Comparison of ENCODE assay signal across 19 cellular contexts in genomic region chr20:3221398-3222226, GRCh38. TPM values are rescaled to one million over a fixed set of nuclear protein-coding genes. Genes with fewer than 3 reads are reported as not detected.
DNase-seq lines count a peak whose midpoint lies in the region; ATAC-seq and TF ChIP-seq lines count a peak whose summit lies in the region.
"Had no signal": no experiment of that assay in that cellular context is flagged by ENCODE, and none has a peak within 500 bp of the region (broad histone marks: within the 10 kb centered on the region; RNA-seq: fewer than 3 reads in every experiment).

No MANE protein-coding gene starts in this region.

- DNase-seq in Caki2 (ENCODE audit: low read depth) (peak; percentile 44), NCI-H1092 (lab: John Stamatoyannopoulos, UW) (peak; percentile 14), esophagus squamous epithelium (lab: John Stamatoyannopoulos, UW) (no peak), psoas muscle (peak in 1 of 2 donors; percentile 79), NCI-H82 treated with DMSO at 0.1 percent for 48 hours (lab: John Stamatoyannopoulos, UW; ENCODE audit: unreplicated experiment) (no peak), GM13976 (ENCODE audit: low spot score) (no peak)
- no peak for DNase-seq in activated T-cell treated with anti-CD3 and anti-CD28 coated beads, Interleukin-2, amount 50 U/mL, for 72 hours
- DNase-seq: activated CD8-positive, alpha-beta memory T cell treated with anti-CD3 and anti-CD28 coated beads, Interleukin-2, amount 50 U/mL, for 48 hours; activated naive CD4-positive, alpha-beta T cell treated with anti-CD3 and anti-CD28 coated beads, Interleukin-2, amount 50 U/mL, for 16 hours; EL; MM.1S; NCI-H774; nephron progenitor cell; retina; RPMI8226; stimulated activated CD4-positive, alpha-beta T cell treated with anti-CD3 and anti-CD28 coated beads, Interleukin-1b, Interleukin-23, amount 100 ng/mL, for 48 hours; testis had no signal

- no peak for TF ChIP-seq POLR2A in esophagus squamous epithelium (IDR thresholded peaks at IDR 0.05)

- no peaks in the 10 kb centered on the region for H3K9me3 ChIP-seq in esophagus squamous epithelium
- H3K9me3 ChIP-seq in psoas muscle, result no peaks in the 10 kb centered on the region
- H3K9me3 ChIP-seq: testis had no signal

- H3K27ac ChIP-seq in esophagus squamous epithelium (peak overlapping the region; percentile 8 to 62 (median 42)), psoas muscle (peak overlapping the region; percentile 74)
- H3K27ac ChIP-seq: C4-2B, testis had no signal

- H3K27ac Mint-ChIP-seq in activated T-cell treated with anti-CD3 and anti-CD28 coated beads, Interleukin-2, amount 50 U/mL, for 72 hours, result no peak overlapping the region
- H3K27ac Mint-ChIP-seq: nephron progenitor cell had no signal

- peaks cover 20% of the 10 kb centered on the region for H3K4me1 Mint-ChIP-seq in activated T-cell treated with anti-CD3 and anti-CD28 coated beads, Interleukin-2, amount 50 U/mL, for 72 hours (ENCODE audit: low read depth)

- H3K36me3 Mint-ChIP-seq in activated T-cell treated with anti-CD3 and anti-CD28 coated beads, Interleukin-2, amount 50 U/mL, for 72 hours (ENCODE audit: insufficient read depth in 2 of 2), result peaks cover 0 to 15% of the 10 kb centered on the region in 2 donors

- H3K4me1 ChIP-seq in esophagus squamous epithelium (peaks cover 6 to 64% (median 12%) of the 10 kb centered on the region in 3 donors), psoas muscle (peaks cover 31% of the 10 kb centered on the region)
- H3K4me1 ChIP-seq: testis had no signal

- WGBS in esophagus squamous epithelium, 2 donors, result 86 to 92% methylated on average over 13 of the region's 18 CpGs
- 68 to 75% (median 68%) methylated on average over 18 of the region's 18 CpGs for WGBS in psoas muscle, 3 donors

- no peaks in the 10 kb centered on the region for H3K27me3 ChIP-seq in esophagus squamous epithelium
- H3K27me3 ChIP-seq in psoas muscle (ENCODE audit: insufficient read depth in 3 of 3, low read length in 2 of 3), result no peaks in the 10 kb centered on the region
- H3K27me3 ChIP-seq: testis had no signal

- H3K27me3 Mint-ChIP-seq in activated T-cell treated with anti-CD3 and anti-CD28 coated beads, Interleukin-2, amount 50 U/mL, for 72 hours (ENCODE audit: low read depth), result no peaks in the 10 kb centered on the region

- ATAC-seq in psoas muscle, result peak; percentile 57 to 78 (median 66)
- no peak for ATAC-seq in HG02970 (IDR thresholded peaks at IDR 0.05; ENCODE audit: low FRiP score, unreplicated experiment)
- ATAC-seq in activated T-cell treated with anti-CD3 and anti-CD28 coated beads, Interleukin-2, amount 50 U/mL, for 72 hours (replicated peaks in 1 of 2), result no peak

- intact Hi-C loops in esophagus squamous epithelium (cut with DNase I), result no loop called here
- intact Hi-C loops in psoas muscle (cut with DNase I), result loop anchor here in 1 of 2 donors (5.0 kb wide), 1 partner anchor 91 kb away; no protein-coding TSS in a partner anchor

- H3K4me3 ChIP-seq in esophagus squamous epithelium, result no peak overlapping the region
- H3K4me3 ChIP-seq in psoas muscle, result no peak overlapping the region
- H3K4me3 ChIP-seq: testis had no signal

- H3K36me3 ChIP-seq in esophagus squamous epithelium, result peaks cover 0 to 68% (median 0%) of the 10 kb centered on the region in 3 donors
- peaks cover 0 to 39% of the 10 kb centered on the region in 2 donors for H3K36me3 ChIP-seq in psoas muscle (ENCODE audit: insufficient read depth in 1 of 2, low read depth in 1 of 2)

- TF ChIP-seq CTCF in esophagus squamous epithelium (IDR thresholded peaks at IDR 0.05), result no peak
- no peak for TF ChIP-seq CTCF in psoas muscle (IDR thresholded peaks at IDR 0.05)
- no peak for TF ChIP-seq CTCF in GM13976 (IDR thresholded peaks at IDR 0.05; ENCODE audit: borderline replicate concordance, control extremely low read depth, extremely low read depth, insufficient read depth, missing control alignments)

- no peaks in the 10 kb centered on the region for H3K9me3 Mint-ChIP-seq in activated T-cell treated with anti-CD3 and anti-CD28 coated beads, Interleukin-2, amount 50 U/mL, for 72 hours
- H3K9me3 Mint-ChIP-seq: nephron progenitor cell had no signal

- no peak overlapping the region for H3K4me3 Mint-ChIP-seq in activated T-cell treated with anti-CD3 and anti-CD28 coated beads, Interleukin-2, amount 50 U/mL, for 72 hours
- H3K4me3 Mint-ChIP-seq: nephron progenitor cell had no signal

- in situ Hi-C loops in Caki2 (cut with HindIII; ENCODE audit: low pct_unique_long_range_greater_than_20kb, low sequenced_read_pairs), result no loop called here
- in situ Hi-C loops in GM13976 (cut with MboI; ENCODE audit: low sequenced_read_pairs, unreplicated experiment), result no loop called here

RNA-seq across cellular contexts. Expression of gene ITPA, which starts 12.3 kb away (rescaled TPM):
- 103 and 121 TPM in 2 replicates for total RNA-seq in Caki2 (2014; rRNA removed; shearing (Covaris generic); ENCODE audit: low replicate concordance)
- total RNA-seq in esophagus squamous epithelium (10 to 100 TPM; 47.1 to 54.5 (median 48.7) TPM), psoas muscle (10 to 100 TPM; 19.6 to 26.0 (median 23.9) TPM)
- 10 to 100 TPM; 28.4 to 83.9 (median 41.0) TPM for polyA plus RNA-seq in psoas muscle
- 10 to 100 TPM; 66.0 to 67.0 TPM for total RNA-seq in activated T-cell treated with anti-CD3 and anti-CD28 coated beads, Interleukin-2, amount 50 U/mL, for 72 hours

RNA-seq across cellular contexts. Expression of gene DDRGK1, which starts 17.1 kb away (rescaled TPM):
- 51.5 and 57.1 TPM in 2 replicates for total RNA-seq in Caki2 (2014; rRNA removed; shearing (Covaris generic); ENCODE audit: low replicate concordance)
- total RNA-seq in esophagus squamous epithelium (10 to 100 TPM; 59.2 to 71.7 (median 66.4) TPM), psoas muscle (10 to 100 TPM; 36.6 to 49.7 (median 42.3) TPM)
- 10 to 100 TPM; 58.3 to 82.2 (median 71.7) TPM for polyA plus RNA-seq in psoas muscle
- total RNA-seq in activated T-cell treated with anti-CD3 and anti-CD28 coated beads, Interleukin-2, amount 50 U/mL, for 72 hours, result 10 to 100 TPM; 83.6 to 89.3 TPM

RNA-seq across cellular contexts. Expression of gene SLC4A11, which starts 17.4 kb away (rescaled TPM):
- 0.17 and 2.1 TPM in 2 replicates for total RNA-seq in Caki2 (2014; rRNA removed; shearing (Covaris generic); ENCODE audit: low replicate concordance)
- 10 to 100 TPM in 3 of 4 donors, 1 to 10 TPM in 1; 7.2 to 24.7 (median 17.7) TPM for total RNA-seq in esophagus squamous epithelium
- total RNA-seq in psoas muscle, result 1 to 10 TPM in 1 of 4 donors, under 1 TPM in 3; 0.44 to 1.4 (median 0.66) TPM
- polyA plus RNA-seq in psoas muscle, result under 1 TPM; 0.10 to 0.39 (median 0.23) TPM
- total RNA-seq in activated T-cell treated with anti-CD3 and anti-CD28 coated beads, Interleukin-2, amount 50 U/mL, for 72 hours, result 1 to 10 TPM in 1 of 2 donors, under 1 TPM in 1; 0.53 to 1.9 TPM

RNA-seq across cellular contexts. Expression of gene LZTS3, which starts 48.3 kb away (rescaled TPM):
- 1.9 and 4.6 TPM in 2 replicates for total RNA-seq in Caki2 (2014; rRNA removed; shearing (Covaris generic); ENCODE audit: low replicate concordance)
- total RNA-seq in esophagus squamous epithelium (1 to 10 TPM; 1.1 to 6.3 (median 4.4) TPM), psoas muscle (10 to 100 TPM in 1 of 4 donors, 1 to 10 TPM in 3; 5.8 to 10.5 (median 7.5) TPM)
- 10 to 100 TPM in 1 of 3 donors, 1 to 10 TPM in 2; 4.1 to 13.7 (median 8.0) TPM for polyA plus RNA-seq in psoas muscle
- total RNA-seq in activated T-cell treated with anti-CD3 and anti-CD28 coated beads, Interleukin-2, amount 50 U/mL, for 72 hours, result 1 to 10 TPM; 3.1 to 3.5 TPM

Comparison
In these comparisons a context has a peak if more than half of its experiments do, and no peak if none do; other contexts are left out.
1. DNase-seq: peak in Caki2 (single experiment) and NCI-H1092 (single experiment); none in esophagus squamous epithelium (single experiment), NCI-H82 treated with DMSO at 0.1 percent for 48 hours (single experiment), activated T-cell treated with anti-CD3 and anti-CD28 coated beads, Interleukin-2, amount 50 U/mL, for 72 hours (0 of 2) and GM13976 (single experiment).
2. ATAC-seq: peak in psoas muscle (4 of 4); none in HG02970 (single experiment) and activated T-cell treated with anti-CD3 and anti-CD28 coated beads, Interleukin-2, amount 50 U/mL, for 72 hours (0 of 2).